Comparison of ENCODE assay signal across 26 cellular contexts in genomic region chr2:2831656-2832055, GRCh38.
DNase-seq lines count a peak whose midpoint lies in the region; ATAC-seq, FAIRE-seq and TF ChIP-seq lines count a peak whose summit lies in the region.
"Had no signal": no experiment of that assay in that cellular context is flagged by ENCODE, and none has a peak within 500 bp of the region (broad histone marks: within the 10 kb centered on the region; RNA-seq: fewer than 3 reads in every experiment).

No MANE protein-coding gene starts in this region.

- TF ChIP-seq EP300 in H1 (IDR thresholded peaks at IDR 0.05; ENCODE audit: borderline replicate concordance in 1 of 2, low read depth in 2 of 2, low read length in 2 of 2), result no peak

- H3K56ac ChIP-seq in H1 (replicated peaks; ENCODE audit: insufficient read length, low read depth, low read length), result no peak overlapping the region

- in situ Hi-C loops in G401 (cut with HindIII; ENCODE audit: low sequenced_read_pairs), result no loop called here

- H3K36me3 ChIP-seq in H1 (ENCODE audit: control insufficient read depth in 2 of 4, insufficient read depth in 4 of 4, low read length in 3 of 4) (no peaks in the 10 kb centered on the region), neuronal stem cell (replicated peaks in 1 of 2; ENCODE audit: control insufficient read depth in 2 of 2, insufficient read depth in 2 of 2, low read length in 2 of 2) (no peaks in the 10 kb centered on the region)
- H3K36me3 ChIP-seq: esophagus muscularis mucosa, gastroesophageal sphincter, MG63, Peyer's patch, prostate gland had no signal

- H3K23ac ChIP-seq in H1 (ENCODE audit: insufficient read length) (no peak overlapping the region), neuronal stem cell (ENCODE audit: low read depth, low read length, poor library complexity) (no peak overlapping the region)

- no peak for TF ChIP-seq POLR2A in H1 (IDR thresholded peaks at IDR 0.05; ENCODE audit: control extremely low read depth in 1 of 2, low read depth in 2 of 2, low read length in 2 of 2)

- no peak overlapping the region for H2BK5ac ChIP-seq in H1 (ENCODE audit: low read depth, low read length)
- H2BK5ac ChIP-seq in neuronal stem cell (ENCODE audit: low read length), result no peak overlapping the region

- H2AK5ac ChIP-seq in H1 (ENCODE audit: low read depth, low read length), result no peak overlapping the region
- no peak overlapping the region for H2AK5ac ChIP-seq in neuronal stem cell (ENCODE audit: low read depth, low read length)

- H3K4me2 ChIP-seq in H1 (ENCODE audit: insufficient read depth in 1 of 2, low read depth in 2 of 2, low read length in 2 of 2), result no peak overlapping the region
- H3K4me2 ChIP-seq in neuronal stem cell (ENCODE audit: insufficient read depth, low read length, poor library complexity, severe bottlenecking), result no peak overlapping the region

- no peak for FAIRE-seq in H1 (lab: Jason Lieb, UNC)
- FAIRE-seq: small intestine had no signal

- no peak overlapping the region for H4K8ac ChIP-seq in H1 (ENCODE audit: extremely low read depth, insufficient read depth, low read length)
- H4K8ac ChIP-seq in neuronal stem cell (ENCODE audit: low read depth, low read length), result no peak overlapping the region

- H4K91ac ChIP-seq in H1 (replicated peaks; ENCODE audit: insufficient read length, low read length), result no peak overlapping the region
- H4K91ac ChIP-seq in neuronal stem cell (ENCODE audit: low read depth, low read length, poor library complexity), result no peak overlapping the region

- H3K4ac ChIP-seq in H1 (replicated peaks; ENCODE audit: insufficient read length, low read depth, low read length), result no peak overlapping the region
- H3K4ac ChIP-seq in neuronal stem cell (ENCODE audit: low read length), result no peak overlapping the region

- H3K14ac ChIP-seq in H1 (ENCODE audit: insufficient read length) (no peak overlapping the region), neuronal stem cell (ENCODE audit: low read length) (no peak overlapping the region)

- H3K4me1 ChIP-seq in H1 (replicated peaks in 1 of 4; ENCODE audit: control insufficient read depth in 3 of 4, insufficient read depth in 4 of 4, low read length in 3 of 4) (no peaks in the 10 kb centered on the region), neuronal stem cell (ENCODE audit: control insufficient read depth in 2 of 2, insufficient read depth in 1 of 2, low read depth in 1 of 2, low read length in 2 of 2) (peaks cover 0 to 3% of the 10 kb centered on the region in 2 donors)
- H3K4me1 ChIP-seq: esophagus muscularis mucosa, gastroesophageal sphincter, Peyer's patch, prostate gland had no signal

- no peaks in the 10 kb centered on the region for H3K9me3 ChIP-seq in H1 (ENCODE audit: insufficient read depth in 2 of 2, low read depth in 1 of 2, low read length in 1 of 2)
- H3K9me3 ChIP-seq in neuronal stem cell (replicated peaks in 1 of 2; ENCODE audit: control insufficient read depth in 2 of 2, insufficient read depth in 1 of 2, low read depth in 1 of 2, low read length in 2 of 2), result peaks cover 0 to 2% of the 10 kb centered on the region in 2 donors
- H3K9me3 ChIP-seq: esophagus muscularis mucosa, gastroesophageal sphincter, MG63, Peyer's patch, prostate gland had no signal

- POLR2A ChIA-PET in H1 (lab: Charles Lee; ENCODE audit: partially characterized antibody), result no interaction called here

- WGBS in H1 (ENCODE audit: extremely low coverage in 1 of 2, insufficient coverage in 1 of 2, insufficient read length in 1 of 2, insufficient replicate concordance in 2 of 2, low coverage in 1 of 2, low lambda C conversion rate in 2 of 2, missing lambda C conversion rate in 1 of 2), 2 experiments, result 68% methylated on average over 12 of the region's 12 CpGs; no CpG with 5 or more reads in 1 of the 2 experiments
- no CpG with 5 or more reads among the region's 12 CpGs for WGBS in neuronal stem cell (ENCODE audit: extremely low coverage in 2 of 2, insufficient read length in 2 of 2, insufficient replicate concordance in 1 of 2), 2 donors

- DNase-seq in G401 (ENCODE audit: low spot score) (peak; percentile 48), NCI-H2227 treated with DMSO at 0.1 percent for 48 hours (lab: John Stamatoyannopoulos, UW) (peak; percentile 47), H1 (ENCODE audit: low read depth in 1 of 2, low spot score in 2 of 2) (peak in 1 of 2 experiments; percentile 49), neuronal stem cell (ENCODE audit: low spot score) (peak; percentile 21), DMS153 (lab: John Stamatoyannopoulos, UW) (no peak)
- DNase-seq: activated CD4-positive, alpha-beta T cell treated with anti-CD3 and anti-CD28 coated beads, Interleukin-2, amount 50 U/mL, for 4 hours; activated naive CD4-positive, alpha-beta T cell treated with anti-CD3 and anti-CD28 coated beads for 36 hours; activated T-cell treated with anti-CD3 and anti-CD28 coated beads, Interleukin-2, amount 50 U/mL, for 24 hours; AML-193; central memory CD4-positive, alpha-beta T cell; DMS79 treated with DMSO at 0.1 percent for 48 hours; effector CD8-positive, alpha-beta T cell; MG63; natural killer cell; NCI-H1694 treated with DMSO at 0.1 percent for 48 hours; NK-92 treated with Interleukin-12 subunit alpha and Interleukin-12 subunit beta, amount 100 ng/mL, for 24 hours; small intestine; stimulated activated CD4-positive, alpha-beta T cell treated with anti-CD3 and anti-CD28 coated beads, Interleukin-4, amount 100 ng/mL, for 1 hour; trophoblast cell had no signal

- H3K79me2 ChIP-seq in H1 (ENCODE audit: control insufficient read depth in 1 of 2, insufficient read depth in 2 of 2, low read length in 2 of 2), result no peaks in the 10 kb centered on the region

- ATAC-seq in HG03025 (IDR thresholded peaks at IDR 0.05; ENCODE audit: low FRiP score, unreplicated experiment) (no peak), GM18868 (IDR thresholded peaks at IDR 0.05; ENCODE audit: unreplicated experiment) (no peak)
- ATAC-seq: gastroesophageal sphincter, natural killer cell had no signal

- H3K27ac ChIP-seq in H1 (ENCODE audit: low read depth, low read length), result no peak overlapping the region
- H3K27ac ChIP-seq in neuronal stem cell (replicated peaks; ENCODE audit: low read length), result no peak overlapping the region
- H3K27ac ChIP-seq: esophagus muscularis mucosa, gastroesophageal sphincter, Peyer's patch, prostate gland, SK-N-MC had no signal

- H2BK12ac ChIP-seq in H1 (ENCODE audit: low read depth, low read length), result no peak overlapping the region
- H2BK12ac ChIP-seq in neuronal stem cell (ENCODE audit: low read length), result no peak overlapping the region

- no peaks in the 10 kb centered on the region for H4K20me1 ChIP-seq in H1 (replicated peaks in 1 of 2; ENCODE audit: control insufficient read depth in 1 of 2, insufficient read depth in 2 of 2, low read length in 2 of 2)

- H3K4me3 ChIP-seq in H1 (ENCODE audit: extremely low read depth in 1 of 4, insufficient read depth in 2 of 4, low read depth in 3 of 4, low read length in 4 of 4) (no peak overlapping the region), neuronal stem cell (ENCODE audit: low read length in 2 of 2) (no peak overlapping the region)
- H3K4me3 ChIP-seq: esophagus muscularis mucosa, gastroesophageal sphincter, MG63, Peyer's patch, prostate gland, SK-N-MC had no signal

- no peak overlapping the region for H2BK20ac ChIP-seq in H1 (ENCODE audit: low read length)

- TF ChIP-seq CTCF in H1 (IDR thresholded peaks at IDR 0.05; ENCODE audit: control extremely low read depth in 1 of 3, insufficient read depth in 1 of 3, low read depth in 1 of 3, low read length in 3 of 3), result peak in 2 of 3 experiments; percentile 2 to 14; a peak in 1 of 4 replicates

- H3K9ac ChIP-seq in H1 (replicated peaks in 1 of 4; ENCODE audit: extremely low read depth in 1 of 4, low read depth in 3 of 4, low read length in 3 of 4) (no peak overlapping the region; a peak in 1 of 7 replicates), neuronal stem cell (ENCODE audit: low read depth, low read length, poor library complexity) (no peak overlapping the region)

- H2AFZ ChIP-seq in H1 (ENCODE audit: low read length) (no peak overlapping the region), neuronal stem cell (ENCODE audit: low read length) (peak overlapping the region; percentile 60)

- H3K79me1 ChIP-seq in H1 (ENCODE audit: low read depth, low read length) (no peaks in the 10 kb centered on the region), neuronal stem cell (ENCODE audit: low read depth, low read length) (no peaks in the 10 kb centered on the region)

- CTCF ChIA-PET in H1 (lab: Charles Lee; ENCODE audit: partially characterized antibody), result interaction anchor here (0.8 to 2.0 kb wide), 3 partner anchors 13 to 133 kb away, joined by 3 to 9 read pairs (median 3); no protein-coding TSS in a partner anchor

- no peaks in the 10 kb centered on the region for H3K23me2 ChIP-seq in H1 (ENCODE audit: low read depth, low read length)

- H3K18ac ChIP-seq in H1 (ENCODE audit: extremely low read depth, low read length) (no peak overlapping the region), neuronal stem cell (ENCODE audit: low read length) (no peak overlapping the region)

- TF ChIP-seq RAD21 in H1 (IDR thresholded peaks at IDR 0.05 in 1 of 2, conservative IDR thresholded peaks at IDR 0.05 in 1 of 2; ENCODE audit: low read depth in 2 of 2, low read length in 2 of 2), result peak; percentile 31 to 47; a peak in 3 of 4 replicates

- H3K27me3 ChIP-seq in H1 (replicated peaks in 1 of 4; ENCODE audit: control insufficient read depth in 3 of 4, extremely low read depth in 1 of 4, insufficient read depth in 3 of 4, low read length in 3 of 4) (no peaks in the 10 kb centered on the region), neuronal stem cell (ENCODE audit: control insufficient read depth in 3 of 3, insufficient read depth in 3 of 3, low read depth in 1 of 3, low read length in 3 of 3) (peaks cover 0 to 7% (median 0%) of the 10 kb centered on the region in 3 experiments)
- H3K27me3 ChIP-seq: esophagus muscularis mucosa, gastroesophageal sphincter, MG63, Peyer's patch had no signal

- H4K5ac ChIP-seq in H1 (ENCODE audit: insufficient read length, low read depth, low read length), result no peak overlapping the region

- no peak overlapping the region for H2BK15ac ChIP-seq in H1 (ENCODE audit: low read length)
- no peak overlapping the region for H2BK15ac ChIP-seq in neuronal stem cell (ENCODE audit: low read length)

- H2BK120ac ChIP-seq in H1 (replicated peaks; ENCODE audit: low read depth, low read length) (no peak overlapping the region), neuronal stem cell (ENCODE audit: low read depth, low read length) (no peak overlapping the region)

TF ChIP-seq in H1, 55 proteins besides CTCF, POLR2A, EP300 and RAD21:
- TF ChIP-seq E2F6 (IDR thresholded peaks at IDR 0.05) (0 out of 2 replicates have a peak, but pooled peaks have one; percentile 36), GTF2F1 (IDR thresholded peaks at IDR 0.05; ENCODE audit: borderline replicate concordance, low read depth, low read length) (no peak), HDAC6 (IDR thresholded peaks at IDR 0.05; ENCODE audit: low read depth, low read length) (no peak)
